In the genomic region with DNA sequence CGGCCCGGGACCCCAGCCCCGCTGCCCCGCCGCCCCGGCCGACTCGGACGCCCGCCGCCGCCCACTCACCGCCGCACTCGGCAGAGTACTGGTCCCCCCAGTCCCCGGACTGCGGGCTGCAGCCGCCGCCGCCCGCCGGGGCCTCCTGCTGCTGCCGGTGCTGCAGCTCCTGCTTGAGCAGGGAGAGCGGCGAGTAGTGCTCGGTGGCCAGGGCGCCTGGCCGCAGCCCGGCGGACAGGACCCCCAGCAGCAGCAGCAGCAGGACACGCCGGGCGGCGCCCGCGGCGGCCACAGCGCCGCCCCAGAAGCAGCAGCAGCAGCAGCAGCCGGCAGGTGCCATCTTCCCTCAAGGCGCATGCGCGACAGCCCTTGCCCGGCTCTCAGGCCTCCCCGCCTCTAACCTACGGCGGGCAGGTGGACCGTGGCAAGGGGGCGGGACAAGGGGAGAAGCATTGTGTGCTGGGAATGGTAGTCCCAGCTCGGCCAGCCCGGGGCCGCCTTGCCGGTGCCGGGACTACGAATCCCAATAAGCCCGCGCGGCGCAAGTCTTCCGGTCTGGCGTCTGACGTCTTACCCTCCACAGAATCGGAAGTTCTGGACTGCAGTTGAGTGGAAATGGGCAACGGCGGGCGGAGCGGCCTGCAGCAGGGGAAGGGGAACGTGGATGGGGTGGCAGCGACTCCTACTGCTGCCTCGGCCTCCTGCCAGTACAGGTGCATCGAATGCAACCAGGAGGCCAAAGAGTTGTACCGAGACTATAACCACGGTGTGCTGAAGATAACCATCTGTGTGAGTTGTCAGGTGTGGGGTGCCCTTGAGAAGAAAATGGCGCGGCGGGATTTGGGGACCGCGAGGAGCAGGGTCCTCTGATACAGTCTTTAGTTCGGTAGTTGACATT, we compare ENCODE assay signal across 8 cellular contexts. TPM values are rescaled to one million over a fixed set of nuclear protein-coding genes. Genes with fewer than 3 reads are reported as not detected.
DNase-seq lines count a peak whose midpoint lies in the region; ATAC-seq and TF ChIP-seq lines count a peak whose summit lies in the region.

A gene (plus strand): TSS at position 604 of the 898 bp plus-strand sequence. CDS start 12 bp downstream, at position 616.
A gene with protein sequence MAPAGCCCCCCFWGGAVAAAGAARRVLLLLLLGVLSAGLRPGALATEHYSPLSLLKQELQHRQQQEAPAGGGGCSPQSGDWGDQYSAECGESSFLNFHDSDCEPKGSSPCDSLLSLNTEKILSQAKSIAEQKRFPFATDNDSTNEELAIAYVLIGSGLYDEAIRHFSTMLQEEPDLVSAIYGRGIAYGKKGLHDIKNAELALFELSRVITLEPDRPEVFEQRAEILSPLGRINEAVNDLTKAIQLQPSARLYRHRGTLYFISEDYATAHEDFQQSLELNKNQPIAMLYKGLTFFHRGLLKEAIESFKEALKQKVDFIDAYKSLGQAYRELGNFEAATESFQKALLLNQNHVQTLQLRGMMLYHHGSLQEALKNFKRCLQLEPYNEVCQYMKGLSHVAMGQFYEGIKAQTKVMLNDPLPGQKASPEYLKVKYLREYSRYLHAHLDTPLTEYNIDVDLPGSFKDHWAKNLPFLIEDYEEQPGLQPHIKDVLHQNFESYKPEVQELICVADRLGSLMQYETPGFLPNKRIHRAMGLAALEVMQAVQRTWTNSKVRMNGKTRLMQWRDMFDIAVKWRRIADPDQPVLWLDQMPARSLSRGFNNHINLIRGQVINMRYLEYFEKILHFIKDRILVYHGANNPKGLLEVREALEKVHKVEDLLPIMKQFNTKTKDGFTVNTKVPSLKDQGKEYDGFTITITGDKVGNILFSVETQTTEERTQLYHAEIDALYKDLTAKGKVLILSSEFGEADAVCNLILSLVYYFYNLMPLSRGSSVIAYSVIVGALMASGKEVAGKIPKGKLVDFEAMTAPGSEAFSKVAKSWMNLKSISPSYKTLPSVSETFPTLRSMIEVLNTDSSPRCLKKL (minus strand): TSS at position 371 of the 898 bp plus-strand sequence. CDS start 31 bp downstream, at position 340.

- peak within 1 kb of the TSS; percentile 74 to 83 for H3K27ac ChIP-seq in mucosa of rectum (ENCODE audit: low read depth in 2 of 2, low read length in 2 of 2)

- peak within 1 kb of the TSS; percentile 81 to 82 for H3K9ac ChIP-seq in mucosa of rectum (ENCODE audit: low read depth in 1 of 2, low read length in 2 of 2)

- H3K36me3 ChIP-seq in mucosa of rectum (ENCODE audit: control insufficient read depth in 2 of 2, insufficient read depth in 2 of 2, low read length in 2 of 2) = peaks cover 6 to 14% of the 10 kb centered on the region in 2 donors

- H3K4me1 Mint-ChIP-seq in activated T-cell treated with anti-CD3 and anti-CD28 coated beads, Interleukin-2, amount 50 U/mL, for 24 hours (ENCODE audit: low read depth) = peaks cover 35% of the 10 kb centered on the region

- no peaks in the 10 kb centered on the region for H3K27me3 Mint-ChIP-seq in activated T-cell treated with anti-CD3 and anti-CD28 coated beads, Interleukin-2, amount 50 U/mL, for 24 hours

- H3K27ac Mint-ChIP-seq in activated T-cell treated with anti-CD3 and anti-CD28 coated beads, Interleukin-2, amount 50 U/mL, for 24 hours = peak within 1 kb of the TSS; percentile 95

- peak within 1 kb of the TSS; percentile 92 for H3K4me3 Mint-ChIP-seq in activated T-cell treated with anti-CD3 and anti-CD28 coated beads, Interleukin-2, amount 50 U/mL, for 24 hours

- peak; percentile 39 for TF ChIP-seq CTCF in epithelial cell of proximal tubule (conservative IDR thresholded peaks at IDR 0.05; ENCODE audit: low read depth, low read length)

- peaks cover 41% of the 10 kb centered on the region for H3K36me3 Mint-ChIP-seq in activated T-cell treated with anti-CD3 and anti-CD28 coated beads, Interleukin-2, amount 50 U/mL, for 24 hours (ENCODE audit: low read depth)

- peaks cover 13 to 26% of the 10 kb centered on the region in 2 donors for H3K4me1 ChIP-seq in mucosa of rectum (ENCODE audit: control insufficient read depth in 2 of 2, insufficient read depth in 2 of 2, low read length in 2 of 2)

- no peaks in the 10 kb centered on the region for H3K27me3 ChIP-seq in mucosa of rectum (ENCODE audit: control insufficient read depth in 2 of 2, insufficient read depth in 2 of 2, low read length in 2 of 2)

- ATAC-seq in GM21723 (IDR thresholded peaks at IDR 0.05; ENCODE audit: unreplicated experiment) = peak; percentile 91

- H3K4me3 ChIP-seq in epithelial cell of proximal tubule (ENCODE audit: low read depth, low read length) (peak within 1 kb of the TSS; percentile 89), mucosa of rectum (ENCODE audit: low read length in 2 of 2) (peak within 1 kb of the TSS; percentile 95)

- no peaks in the 10 kb centered on the region for H3K9me3 ChIP-seq in mucosa of rectum (ENCODE audit: control insufficient read depth in 2 of 2, low read length in 2 of 2)

- DNase-seq in DMS79 treated with DMSO at 0.1 percent for 48 hours (lab: John Stamatoyannopoulos, UW) (peak; percentile 98), KG1 (lab: John Stamatoyannopoulos, UW) (peak; percentile 95), epithelial cell of proximal tubule (ENCODE audit: low read depth) (peak; percentile 82)
- peak; percentile 96 for DNase-seq in activated T-cell treated with anti-CD3 and anti-CD28 coated beads, Interleukin-2, amount 50 U/mL, for 24 hours
- DNase-seq in stimulated activated CD8-positive, alpha-beta memory T cell treated with anti-CD3 and anti-CD28 coated beads, Interleukin-4, amount 100 ng/mL, for 48 hours = peak; percentile 97

- H3K9me3 Mint-ChIP-seq in activated T-cell treated with anti-CD3 and anti-CD28 coated beads, Interleukin-2, amount 50 U/mL, for 24 hours = no peaks in the 10 kb centered on the region

TF ChIP-seq in PFSK-1, 5 proteins besides CTCF, POLR2A, EP300 and RAD21:
- TF ChIP-seq POLR2AphosphoS5 (IDR thresholded peaks at IDR 0.05; ENCODE audit: low read depth, low read length) = peak; percentile 74
- no peak for TF ChIP-seq SIN3A (IDR thresholded peaks at IDR 0.05; ENCODE audit: borderline replicate concordance, insufficient read depth, low read length)
- no peak for TF ChIP-seq FOXP2 (optimal IDR thresholded peaks at IDR 0.05; ENCODE audit: borderline replicate concordance, extremely low read depth, extremely low read length, insufficient read depth)
- peak; percentile 88; the same call in 1 of the 2 replicates for TF ChIP-seq TAF1 (IDR thresholded peaks at IDR 0.05; ENCODE audit: borderline replicate concordance, insufficient read depth, low read length)
- TF ChIP-seq, protein P1, sequence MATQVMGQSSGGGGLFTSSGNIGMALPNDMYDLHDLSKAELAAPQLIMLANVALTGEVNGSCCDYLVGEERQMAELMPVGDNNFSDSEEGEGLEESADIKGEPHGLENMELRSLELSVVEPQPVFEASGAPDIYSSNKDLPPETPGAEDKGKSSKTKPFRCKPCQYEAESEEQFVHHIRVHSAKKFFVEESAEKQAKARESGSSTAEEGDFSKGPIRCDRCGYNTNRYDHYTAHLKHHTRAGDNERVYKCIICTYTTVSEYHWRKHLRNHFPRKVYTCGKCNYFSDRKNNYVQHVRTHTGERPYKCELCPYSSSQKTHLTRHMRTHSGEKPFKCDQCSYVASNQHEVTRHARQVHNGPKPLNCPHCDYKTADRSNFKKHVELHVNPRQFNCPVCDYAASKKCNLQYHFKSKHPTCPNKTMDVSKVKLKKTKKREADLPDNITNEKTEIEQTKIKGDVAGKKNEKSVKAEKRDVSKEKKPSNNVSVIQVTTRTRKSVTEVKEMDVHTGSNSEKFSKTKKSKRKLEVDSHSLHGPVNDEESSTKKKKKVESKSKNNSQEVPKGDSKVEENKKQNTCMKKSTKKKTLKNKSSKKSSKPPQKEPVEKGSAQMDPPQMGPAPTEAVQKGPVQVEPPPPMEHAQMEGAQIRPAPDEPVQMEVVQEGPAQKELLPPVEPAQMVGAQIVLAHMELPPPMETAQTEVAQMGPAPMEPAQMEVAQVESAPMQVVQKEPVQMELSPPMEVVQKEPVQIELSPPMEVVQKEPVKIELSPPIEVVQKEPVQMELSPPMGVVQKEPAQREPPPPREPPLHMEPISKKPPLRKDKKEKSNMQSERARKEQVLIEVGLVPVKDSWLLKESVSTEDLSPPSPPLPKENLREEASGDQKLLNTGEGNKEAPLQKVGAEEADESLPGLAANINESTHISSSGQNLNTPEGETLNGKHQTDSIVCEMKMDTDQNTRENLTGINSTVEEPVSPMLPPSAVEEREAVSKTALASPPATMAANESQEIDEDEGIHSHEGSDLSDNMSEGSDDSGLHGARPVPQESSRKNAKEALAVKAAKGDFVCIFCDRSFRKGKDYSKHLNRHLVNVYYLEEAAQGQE (IDR thresholded peaks at IDR 0.05; ENCODE audit: insufficient read depth in 1 of 2, low read depth in 2 of 2, low read length in 2 of 2) = no peak
TF ChIP-seq in PFSK-1: peak in this region for 2.

RNA-seq across cellular contexts. Expression of the first gene that starts in this region (rescaled TPM):
- polyA plus RNA-seq in PFSK-1 (2012; ENCODE audit: insufficient read length, low read depth) = 12.5 TPM
- total RNA-seq in epithelial cell of proximal tubule = 6.7 and 16.0 TPM in 2 replicates

RNA-seq across cellular contexts. Expression of the second gene that starts in this region (rescaled TPM):
- polyA plus RNA-seq in PFSK-1 (2012; ENCODE audit: insufficient read length, low read depth) = 5.8 TPM
- 8.5 and 12.2 TPM in 2 replicates for total RNA-seq in epithelial cell of proximal tubule

Comparison
In these comparisons a context has a peak if more than half of its experiments do, and no peak if none do; other contexts are left out.
1. Peak in every context shown above with its lines: DNase-seq, ATAC-seq, H3K4me3 ChIP-seq and H3K27ac ChIP-seq.